Comparison of ENCODE assay signal across 24 cellular contexts in the genomic region with DNA sequence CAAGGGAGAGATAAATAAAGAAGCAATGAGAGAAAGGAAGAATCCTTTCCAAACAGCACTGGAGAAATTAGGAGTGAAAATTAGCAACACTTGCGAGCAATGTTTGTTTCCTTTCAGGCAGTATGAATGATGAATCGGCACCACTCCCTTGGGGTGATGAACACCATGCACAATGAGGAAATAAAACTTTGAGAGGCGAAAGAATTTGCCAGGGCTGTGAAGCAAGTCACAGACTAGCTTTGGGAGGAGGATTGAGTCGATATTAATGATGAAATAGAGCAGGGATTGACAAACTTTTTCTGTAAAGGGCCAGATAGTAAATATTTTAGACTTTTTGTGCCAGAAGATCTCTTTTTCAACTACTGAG.
DNase-seq lines count a peak whose midpoint lies in the region; ATAC-seq and TF ChIP-seq lines count a peak whose summit lies in the region.
"Had no signal": no experiment of that assay in that cellular context is flagged by ENCODE, and none has a peak within 500 bp of the region (broad histone marks: within the 10 kb centered on the region; RNA-seq: fewer than 3 reads in every experiment).

No MANE protein-coding gene starts in this region.

- no peak overlapping the region for H3K9ac ChIP-seq in smooth muscle cell (ENCODE audit: low read depth)

- intact Hi-C loops in right cardiac atrium (cut with DNase I), result no loop called here
- intact Hi-C loops in ovary (cut with DNase I), result no loop called here

- WGBS in right cardiac atrium, result 41% methylated on average over 4 of the region's 4 CpGs
- 74% methylated on average over 4 of the region's 4 CpGs for WGBS in smooth muscle cell (ENCODE audit: low lambda C conversion rate)
- 59 to 64% (median 63%) methylated on average over 4 of the region's 4 CpGs for WGBS in ovary, 3 donors

- in situ Hi-C loops in brain microvascular endothelial cell (cut with HindIII; ENCODE audit: low pct_ligation_motif_present, low sequenced_read_pairs), result no loop called here

- H4K20me1 ChIP-seq in smooth muscle cell (ENCODE audit: low read depth), result no peaks in the 10 kb centered on the region

- DNase-seq in MV-4-11 (lab: John Stamatoyannopoulos, UW) (peak; percentile 14), epithelial cell of esophagus (ENCODE audit: low read depth) (peak; percentile 95), right cardiac atrium (peak in 2 of 3 donors; percentile 16 to 22), smooth muscle cell (lab: John Stamatoyannopoulos, UW; ENCODE audit: unreplicated experiment) (no peak), brain microvascular endothelial cell (no peak), ovary (no peak), NCI-H524 treated with DMSO at 0.1 percent for 48 hours (lab: John Stamatoyannopoulos, UW) (no peak)
- DNase-seq: activated CD8-positive, alpha-beta T cell treated with anti-CD3 and anti-CD28 coated beads, Interleukin-2, amount 10 ng/mL, durations not matched to agents 7 days and 5 days; activated gamma-delta T cell; CD4-positive, alpha-beta T cell; effector CD4-positive, alpha-beta T cell; EL; HCEC 1CT; lower lobe of right lung; MM.1S; NCI-H1436; NCI-H510A; occipital lobe; stimulated activated naive CD8-positive, alpha-beta T cell treated with anti-CD3 and anti-CD28 coated beads, Interleukin-15, amount 100 ng/mL, for 72 hours had no signal

- no peak for TF ChIP-seq EP300 in ovary (IDR thresholded peaks at IDR 0.05)

- peak in 1 of 2 donors; percentile 36 for ATAC-seq in right cardiac atrium
- no peak for ATAC-seq in HG03469 (IDR thresholded peaks at IDR 0.05; ENCODE audit: unreplicated experiment)
- ATAC-seq: activated CD8-positive, alpha-beta T cell treated with anti-CD3 and anti-CD28 coated beads, Interleukin-2, amount 10 ng/mL, durations not matched to agents 7 days and 5 days; body of pancreas; K562; lower lobe of right lung; Panc1; stimulated activated naive CD8-positive, alpha-beta T cell treated with anti-CD3 and anti-CD28 coated beads, Interleukin-15, amount 100 ng/mL, for 72 hours had no signal

- H3K4me2 ChIP-seq in smooth muscle cell, result no peak overlapping the region

- no peak for TF ChIP-seq POLR2A in ovary (IDR thresholded peaks at IDR 0.05)

- H3K36me3 ChIP-seq in smooth muscle cell (ENCODE audit: low read depth) (no peaks in the 10 kb centered on the region), brain microvascular endothelial cell (replicated peaks) (no peaks in the 10 kb centered on the region), ovary (no peaks in the 10 kb centered on the region)
- H3K36me3 ChIP-seq: lower lobe of right lung, tibial nerve had no signal

- no peaks in the 10 kb centered on the region for H3K79me2 ChIP-seq in smooth muscle cell (ENCODE audit: low read depth)

- H3K27ac ChIP-seq in right cardiac atrium (ENCODE audit: low read length) (no peak overlapping the region), smooth muscle cell (ENCODE audit: low read depth) (peak overlapping the region; percentile 50), brain microvascular endothelial cell (no peak overlapping the region), ovary (no peak overlapping the region)
- H3K27ac ChIP-seq: body of pancreas, lower lobe of right lung had no signal

- H2AFZ ChIP-seq in smooth muscle cell (ENCODE audit: low read depth), result peak overlapping the region; percentile 83

- H3K27me3 ChIP-seq in right cardiac atrium (ENCODE audit: control insufficient read depth, insufficient read depth) (no peaks in the 10 kb centered on the region), smooth muscle cell (ENCODE audit: low read depth) (no peaks in the 10 kb centered on the region), brain microvascular endothelial cell (replicated peaks) (no peaks in the 10 kb centered on the region), ovary (no peaks in the 10 kb centered on the region)
- H3K27me3 ChIP-seq: body of pancreas, tibial nerve had no signal

- no peak overlapping the region for H3K4me3 ChIP-seq in epithelial cell of esophagus (ENCODE audit: low read length)
- H3K4me3 ChIP-seq in right cardiac atrium (ENCODE audit: low read length), result no peak overlapping the region
- no peak overlapping the region for H3K4me3 ChIP-seq in smooth muscle cell
- H3K4me3 ChIP-seq in brain microvascular endothelial cell (ENCODE audit: low read depth, low read length), result no peak overlapping the region
- H3K4me3 ChIP-seq in ovary, result no peak overlapping the region
- H3K4me3 ChIP-seq: body of pancreas, K562, lower lobe of right lung, tibial nerve had no signal

- H3F3A ChIP-seq in smooth muscle cell (ENCODE audit: low read depth), result peaks cover 5% of the 10 kb centered on the region

- TF ChIP-seq CTCF in epithelial cell of esophagus (IDR thresholded peaks at IDR 0.05; ENCODE audit: insufficient read depth, low read depth, low read length, missing control alignments) (no peak), smooth muscle cell (IDR thresholded peaks at IDR 0.05; ENCODE audit: borderline replicate concordance, insufficient read depth, poor library complexity, severe bottlenecking) (no peak), brain microvascular endothelial cell (IDR thresholded peaks at IDR 0.05; ENCODE audit: low read depth, low read length, missing control alignments) (no peak), ovary (IDR thresholded peaks at IDR 0.05) (no peak)

- H3K4me1 ChIP-seq in right cardiac atrium (ENCODE audit: control insufficient read depth, insufficient read depth, low read length), result no peaks in the 10 kb centered on the region
- peaks cover 12% of the 10 kb centered on the region for H3K4me1 ChIP-seq in smooth muscle cell (ENCODE audit: low read depth)
- no peaks in the 10 kb centered on the region for H3K4me1 ChIP-seq in ovary (ENCODE audit: insufficient read depth)
- H3K4me1 ChIP-seq: body of pancreas, lower lobe of right lung, tibial nerve had no signal

- no peaks in the 10 kb centered on the region for H3K9me3 ChIP-seq in right cardiac atrium (ENCODE audit: control insufficient read depth, low read length)
- H3K9me3 ChIP-seq in smooth muscle cell (replicated peaks; ENCODE audit: low read depth), result no peaks in the 10 kb centered on the region
- H3K9me3 ChIP-seq in ovary, result no peaks in the 10 kb centered on the region
- H3K9me3 ChIP-seq: body of pancreas, lower lobe of right lung, tibial nerve had no signal

Comparison
In these comparisons a context has a peak if more than half of its experiments do, and no peak if none do; other contexts are left out.
1. DNase-seq: peak in MV-4-11 (single experiment), epithelial cell of esophagus (single experiment) and right cardiac atrium (2 of 3); none in smooth muscle cell (single experiment), brain microvascular endothelial cell (single experiment), ovary (0 of 5) and NCI-H524 treated with DMSO at 0.1 percent for 48 hours (single experiment).